37 cellular contexts compared by ENCODE assay signal in genomic region chr6:137519629-137520176, GRCh38. TPM values are rescaled to one million over a fixed set of nuclear protein-coding genes. Genes with fewer than 3 reads are reported as not detected.
"Had no signal": no experiment of that assay in that cellular context is flagged by ENCODE, and none has a peak within 500 bp of the region (broad histone marks: within the 10 kb centered on the region; RNA-seq: fewer than 3 reads in every experiment).

No MANE protein-coding gene starts in this region.

- H3K9me3 ChIP-seq: body of pancreas, breast epithelium, Peyer's patch had no signal

- H3K36me3 Mint-ChIP-seq: activated naive CD8-positive, alpha-beta T cell treated with anti-CD3 and anti-CD28 coated beads, Interleukin-2, amount 10 ng/mL, durations not matched to agents 7 days and 5 days had no signal

- H3K27ac Mint-ChIP-seq: activated CD8-positive, alpha-beta T cell treated with anti-CD3 and anti-CD28 coated beads, Interleukin-2, amount 10 ng/mL, durations not matched to agents 7 days and 5 days; activated naive CD4-positive, alpha-beta T cell treated with anti-CD3 and anti-CD28 coated beads, Interleukin-2, amount 50 U/mL, for 24 hours; activated naive CD8-positive, alpha-beta T cell treated with anti-CD3 and anti-CD28 coated beads, Interleukin-2, amount 10 ng/mL, durations not matched to agents 7 days and 5 days; activated T-cell treated with anti-CD3 and anti-CD28 coated beads, Interleukin-2, amount 50 U/mL, for 24 hours; activated T-helper 2 cell treated with anti-CD3 and anti-CD28 coated beads, Interferon-gamma antibody, Interleukin-2, Interleukin-4, amounts not matched to agents 10 μg/mL and 5 μg/mL and 100 μg/mL, durations not matched to agents 14 hours and 24 hours and 36 hours had no signal

- H3K4me3 Mint-ChIP-seq: activated CD8-positive, alpha-beta T cell treated with anti-CD3 and anti-CD28 coated beads, Interleukin-2, amount 10 ng/mL, durations not matched to agents 7 days and 5 days; activated naive CD4-positive, alpha-beta T cell treated with anti-CD3 and anti-CD28 coated beads, Interleukin-2, amount 50 U/mL, for 24 hours; activated naive CD8-positive, alpha-beta T cell treated with anti-CD3 and anti-CD28 coated beads, Interleukin-2, amount 10 ng/mL, durations not matched to agents 7 days and 5 days; activated T-cell treated with anti-CD3 and anti-CD28 coated beads, Interleukin-2, amount 50 U/mL, for 24 hours had no signal

- ATAC-seq: activated CD8-positive, alpha-beta T cell treated with anti-CD3 and anti-CD28 coated beads, Interleukin-2, amount 10 ng/mL, durations not matched to agents 7 days and 5 days; body of pancreas; K562; PC-3; Right ventricle myocardium inferior; SK-N-SH treated with all-trans-retinoic acid at 6 μM for 48 hours had no signal

- H3K36me3 ChIP-seq: breast epithelium, Peyer's patch had no signal

- H3K4me3 ChIP-seq: body of pancreas, breast epithelium, K562, Peyer's patch had no signal

- H3K27me3 ChIP-seq: Peyer's patch had no signal

- H3K27ac ChIP-seq: body of pancreas, breast epithelium, Peyer's patch, RWPE1, VCaP had no signal

- H3K9me3 Mint-ChIP-seq: activated T-cell treated with anti-CD3 and anti-CD28 coated beads, Interleukin-2, amount 50 U/mL, for 24 hours; activated T-helper 2 cell treated with anti-CD3 and anti-CD28 coated beads, Interferon-gamma antibody, Interleukin-2, Interleukin-4, amounts not matched to agents 10 μg/mL and 5 μg/mL and 100 μg/mL, durations not matched to agents 14 hours and 24 hours and 36 hours had no signal

- H3K4me1 ChIP-seq: breast epithelium, Peyer's patch had no signal

- DNase-seq: activated CD4-positive, alpha-beta T cell treated with anti-CD3 and anti-CD28 coated beads for 1 hour; activated CD4-positive, alpha-beta T cell treated with anti-CD3 and anti-CD28 coated beads for 48 hours; activated CD4-positive, alpha-beta T cell treated with anti-CD3 and anti-CD28 coated beads, Interleukin-2, amount 50 U/mL, for 48 hours; activated CD4-positive, CD25-positive, alpha-beta regulatory T cell; activated CD8-positive, alpha-beta T cell treated with anti-CD3 and anti-CD28 coated beads, Interleukin-2, amount 10 ng/mL, durations not matched to agents 7 days and 5 days; activated gamma-delta T cell; activated naive CD4-positive, alpha-beta T cell treated with Interleukin-2 at 50 U/mL for 16 hours; activated naive CD8-positive, alpha-beta T cell treated with anti-CD3 and anti-CD28 coated beads, Interleukin-2, amount 10 ng/mL, durations not matched to agents 7 days and 5 days; activated T-cell treated with anti-CD3 and anti-CD28 coated beads, Interleukin-2, amount 50 U/mL, for 24 hours; body of pancreas; NCI-H1105; NCI-H1417 treated with DMSO at 0.1 percent for 48 hours; NCI-H187 treated with DMSO at 0.1 percent for 48 hours; NCI-H2081; NCI-H2171 treated with DMSO at 0.1 percent for 48 hours; NCI-H226; NCI-H524 treated with DMSO at 0.1 percent for 48 hours; NK-92 treated with Interleukin-12 subunit alpha and Interleukin-12 subunit beta, amount 100 ng/mL, for 24 hours; PC-3; Peyer's patch; SIG-M5; T-helper 1 cell; T-helper 2 cell; T-helper 9 cell had no signal

- FAIRE-seq: astrocyte, K562 had no signal

RNA-seq across cellular contexts. Expression of gene OLIG3, which starts 25.5 kb away (rescaled TPM):
- total RNA-seq: activated naive CD8-positive, alpha-beta T cell treated with anti-CD3 and anti-CD28 coated beads, Interleukin-2, amount 10 ng/mL, durations not matched to agents 7 days and 5 days; activated T-helper 2 cell treated with anti-CD3 and anti-CD28 coated beads, Interferon-gamma antibody, Interleukin-2, Interleukin-4, amounts not matched to agents 10 μg/mL and 5 μg/mL and 100 μg/mL, durations not matched to agents 14 hours and 24 hours and 36 hours; body of pancreas; breast epithelium; cardiac septum; K562; M059J; PC-3; Peyer's patch; Right ventricle myocardium inferior; SK-MEL-5 had no signal
- polyA plus RNA-seq: adipose tissue, K562 had no signal
